1 cellular context compared by ENCODE assay signal in genomic region chr14:68815288-68816182, GRCh38.
TF ChIP-seq lines count a peak whose summit lies in the region.

No MANE protein-coding gene starts in this region.

TF ChIP-seq in HepG2, 621 proteins besides CTCF, POLR2A, EP300 and RAD21 (continued from another document and continues in another):
- TF ChIP-seq IKZF5 (CRISPR knock-in tag; IDR thresholded peaks at IDR 0.05) (no peak), ZNF713 (CRISPR knock-in tag; IDR thresholded peaks at IDR 0.05) (0 out of 2 replicates have a peak, but pooled peaks have one; percentile 50), ZBTB42 (CRISPR knock-in tag; IDR thresholded peaks at IDR 0.05) (no peak), REPIN1 (CRISPR knock-in tag; IDR thresholded peaks at IDR 0.05; ENCODE audit: borderline replicate concordance, low read depth) (no peak), ZNF414 (CRISPR knock-in tag; IDR thresholded peaks at IDR 0.05) (no peak), ZNF235 (CRISPR knock-in tag; IDR thresholded peaks at IDR 0.05; ENCODE audit: borderline replicate concordance) (no peak), SIN3B (IDR thresholded peaks at IDR 0.05; ENCODE audit: low read length) (no peak), CREB1 (IDR thresholded peaks at IDR 0.05) (no peak), CREB1 (CRISPR knock-in tag; IDR thresholded peaks at IDR 0.05) (no peak), MNT (IDR thresholded peaks at IDR 0.05) (no peak), ZNF781 (CRISPR knock-in tag; IDR thresholded peaks at IDR 0.05; ENCODE audit: borderline replicate concordance, not compliant biosample characterization) (peak; percentile 40), ZNF326 (CRISPR knock-in tag; IDR thresholded peaks at IDR 0.05; ENCODE audit: borderline replicate concordance) (no peak), ZBTB33 (CRISPR knock-in tag; IDR thresholded peaks at IDR 0.05) (peak; percentile 91), ZMAT5 (CRISPR knock-in tag; IDR thresholded peaks at IDR 0.05; ENCODE audit: borderline replicate concordance, low read depth) (no peak), DNMT3B (CRISPR knock-in tag; conservative IDR thresholded peaks at IDR 0.05) (no peak), HNF4A (CRISPR knock-in tag; IDR thresholded peaks at IDR 0.05) (0 out of 2 replicates have a peak, but pooled peaks have one; percentile 27), ZMYM3 (CRISPR knock-in tag; IDR thresholded peaks at IDR 0.05) (peak; percentile 66), ZNF234 (CRISPR knock-in tag; conservative IDR thresholded peaks at IDR 0.05) (no peak), ZNF652 (CRISPR knock-in tag; IDR thresholded peaks at IDR 0.05; ENCODE audit: borderline replicate concordance, low read depth) (peak; percentile 72), ZNF281 (CRISPR knock-in tag; IDR thresholded peaks at IDR 0.05; ENCODE audit: borderline replicate concordance) (no peak), RXRB (CRISPR knock-in tag; IDR thresholded peaks at IDR 0.05; ENCODE audit: borderline replicate concordance) (no peak), HDAC2 (CRISPR knock-in tag; IDR thresholded peaks at IDR 0.05) (peak; percentile 8; the same call in 1 of the 2 replicates), ZNF251 (CRISPR knock-in tag; IDR thresholded peaks at IDR 0.05) (no peak), ZSCAN31 (CRISPR knock-in tag; IDR thresholded peaks at IDR 0.05; ENCODE audit: low read depth) (no peak), HES4 (CRISPR knock-in tag; IDR thresholded peaks at IDR 0.05; ENCODE audit: borderline replicate concordance) (no peak), HMG20A (CRISPR knock-in tag; IDR thresholded peaks at IDR 0.05; ENCODE audit: borderline replicate concordance) (0 out of 2 replicates have a peak, but pooled peaks have one; percentile 0), NR2F6 (IDR thresholded peaks at IDR 0.05) (no peak; the same call in 1 of the 2 replicates), NR2F6 (CRISPR knock-in tag; IDR thresholded peaks at IDR 0.05) (0 out of 2 replicates have a peak, but pooled peaks have one; percentile 8), ZNF280D (CRISPR knock-in tag; IDR thresholded peaks at IDR 0.05) (peak; percentile 64; the same call in 1 of the 2 replicates), PRDM10 (CRISPR knock-in tag; IDR thresholded peaks at IDR 0.05; ENCODE audit: low read depth) (0 out of 2 replicates have a peak, but pooled peaks have one; percentile 21), KMT2B (CRISPR knock-in tag; IDR thresholded peaks at IDR 0.05) (no peak), ZNF691 (CRISPR knock-in tag; IDR thresholded peaks at IDR 0.05; ENCODE audit: borderline replicate concordance, low read depth) (peak; percentile 5; the same call in 1 of the 2 replicates), BCL3 (CRISPR knock-in tag; IDR thresholded peaks at IDR 0.05) (no peak), MBD4 (IDR thresholded peaks at IDR 0.05; ENCODE audit: borderline replicate concordance, low read length) (no peak), KDM4B (CRISPR knock-in tag; IDR thresholded peaks at IDR 0.05) (no peak), TEAD3 (CRISPR knock-in tag; optimal IDR thresholded peaks at IDR 0.05; ENCODE audit: borderline replicate concordance) (peak; percentile 23), ZNF468 (CRISPR knock-in tag; IDR thresholded peaks at IDR 0.05) (no peak), GABPA (IDR thresholded peaks at IDR 0.05; ENCODE audit: low read depth, low read length) (no peak), GABPA (CRISPR knock-in tag; IDR thresholded peaks at IDR 0.05; ENCODE audit: low read depth) (peak; percentile 17; the same call in 1 of the 2 replicates), TMF1 (CRISPR knock-in tag; IDR thresholded peaks at IDR 0.05; ENCODE audit: low read depth) (no peak), MAX (IDR thresholded peaks at IDR 0.05) (peak; percentile 6; the same call in 1 of the 2 replicates), CCDC6 (CRISPR knock-in tag; IDR thresholded peaks at IDR 0.05) (no peak), ZGPAT (CRISPR knock-in tag; IDR thresholded peaks at IDR 0.05) (no peak)
